ENCODE assay signal across 8 cellular contexts in genomic region chr4:83334425-83335241, GRCh38. TPM values are rescaled to one million over a fixed set of nuclear protein-coding genes. Genes with fewer than 3 reads are reported as not detected.
A peak's percentile ranks its signal among the peaks of the same experiment; 100 is the strongest.
DNase-seq lines count a peak whose midpoint lies in the region; ATAC-seq and TF ChIP-seq lines count a peak whose summit lies in the region.

TSS of gene HPSE (minus strand) at chr4:83334848. CDS start at chr4:83334782, 66 bp downstream.

- ATAC-seq in GM19035 (IDR thresholded peaks at IDR 0.05; ENCODE audit: unreplicated experiment) (peak; percentile 90), HG03354 (IDR thresholded peaks at IDR 0.05; ENCODE audit: poor library complexity, severe bottlenecking, unreplicated experiment) (peak; percentile 91)

- H3K27ac ChIP-seq in AG04450 (ENCODE audit: low read depth, low read length) (no peak within 1 kb of the TSS), mesenchymal stem cell (ENCODE audit: low read length, poor library complexity, severe bottlenecking) (no peak within 1 kb of the TSS)

- H3K36me3 ChIP-seq in mesenchymal stem cell (ENCODE audit: control insufficient read depth in 1 of 2, insufficient read depth in 2 of 2, low read depth in 1 of 2, low read length in 2 of 2): no peaks in the 10 kb centered on the region

- peak within 1 kb of the TSS; percentile 21 for H4K8ac ChIP-seq in mesenchymal stem cell (ENCODE audit: low read length)

- DNase-seq in AG04450 (ENCODE audit: low read depth, low spot score): no peak
- peak; percentile 91 for DNase-seq in NCI-H510A (lab: John Stamatoyannopoulos, UW)
- peak; percentile 57 to 61 for DNase-seq in activated CD4-positive, alpha-beta T cell treated with anti-CD3 and anti-CD28 coated beads, Interleukin-2, amount 50 U/mL, for 4 hours
- peak; percentile 58 for DNase-seq in effector CD4-positive, alpha-beta T cell
- DNase-seq in mesenchymal stem cell: peak; percentile 56
- DNase-seq in stimulated activated CD8-positive, alpha-beta memory T cell treated with anti-CD3 and anti-CD28 coated beads, Interleukin-15, amount 100 ng/mL, for 1 hour (ENCODE audit: low read depth): peak; percentile 44

- WGBS in mesenchymal stem cell: under 1% methylated on average over 61 of the region's 63 CpGs

- POLR2A ChIA-PET in AG04450 (lab: Yijun Ruan, JAX): no interaction called here

- no peak for TF ChIP-seq CTCF in AG04450 (IDR thresholded peaks at IDR 0.05; ENCODE audit: low read depth, low read length)

- H3K18ac ChIP-seq in mesenchymal stem cell (ENCODE audit: low read depth in 1 of 2, low read length in 2 of 2): peak within 1 kb of the TSS in 1 of 2 experiments; percentile 28

- H3K23ac ChIP-seq in mesenchymal stem cell (ENCODE audit: low read length in 2 of 2): no peak within 1 kb of the TSS

- peak within 1 kb of the TSS; percentile 48 for H3K9ac ChIP-seq in mesenchymal stem cell (ENCODE audit: low read length)

- peak within 1 kb of the TSS; percentile 60 for H2AFZ ChIP-seq in mesenchymal stem cell (ENCODE audit: low read depth, low read length)

- peak within 1 kb of the TSS in 1 of 2 experiments; percentile 15 for H2BK12ac ChIP-seq in mesenchymal stem cell (ENCODE audit: low read length in 2 of 2)

- no peak within 1 kb of the TSS for H2AK5ac ChIP-seq in mesenchymal stem cell (ENCODE audit: low read length, severe bottlenecking)

- H2BK5ac ChIP-seq in mesenchymal stem cell (ENCODE audit: low read depth, low read length, poor library complexity, severe bottlenecking): no peak within 1 kb of the TSS

- peak within 1 kb of the TSS; percentile 57 for H3K4me3 ChIP-seq in AG04450 (ENCODE audit: low read depth, low read length)
- peak within 1 kb of the TSS; percentile 59 to 81 for H3K4me3 ChIP-seq in mesenchymal stem cell (ENCODE audit: insufficient read depth in 1 of 2, low read depth in 1 of 2, low read length in 2 of 2)

- no peak within 1 kb of the TSS for H2BK120ac ChIP-seq in mesenchymal stem cell (ENCODE audit: low read depth, low read length)

- H2BK15ac ChIP-seq in mesenchymal stem cell (ENCODE audit: low read depth, poor library complexity, severe bottlenecking): no peak within 1 kb of the TSS

- H3K4me1 ChIP-seq in mesenchymal stem cell (ENCODE audit: control insufficient read depth, insufficient read depth, low read depth, low read length): peaks cover 9% of the 10 kb centered on the region

- H3K9me3 ChIP-seq in AG04450 (ENCODE audit: control insufficient read depth, insufficient read depth, low read length) (peaks cover 4% of the 10 kb centered on the region; the same call in 1 of the 2 replicates), mesenchymal stem cell (ENCODE audit: control insufficient read depth, low read length) (no peaks in the 10 kb centered on the region)

- no peak within 1 kb of the TSS for H4K91ac ChIP-seq in mesenchymal stem cell (ENCODE audit: low read length)

- H3K14ac ChIP-seq in mesenchymal stem cell (ENCODE audit: low read length in 2 of 2): peak within 1 kb of the TSS in 1 of 2 experiments; percentile 96

- H3K4me2 ChIP-seq in mesenchymal stem cell (ENCODE audit: low read length, poor library complexity, severe bottlenecking): peak within 1 kb of the TSS; percentile 69

- CTCF ChIA-PET in AG04450 (lab: Charles Lee): no interaction called here

- H3K79me1 ChIP-seq in mesenchymal stem cell (replicated peaks; ENCODE audit: low read length, poor library complexity, severe bottlenecking): no peaks in the 10 kb centered on the region

- H3K27me3 ChIP-seq in AG04450 (ENCODE audit: control insufficient read depth, insufficient read depth, low read length) (peaks cover 36% of the 10 kb centered on the region), mesenchymal stem cell (ENCODE audit: control insufficient read depth in 1 of 2, insufficient read depth in 1 of 2, low read length in 2 of 2) (peaks cover 9 to 13% of the 10 kb centered on the region in 2 experiments)

- no peak within 1 kb of the TSS for H3K4ac ChIP-seq in mesenchymal stem cell (ENCODE audit: low read depth in 1 of 2, low read length in 2 of 2)

RNA-seq across cellular contexts. Expression of gene HPSE, which starts in this region (rescaled TPM):
- 0.32 and 0.37 TPM in 2 replicates for polyA plus RNA-seq in AG04450 (2011; rRNA removed)
- polyA minus RNA-seq in AG04450 (2011; rRNA and poly(A)+ RNA removed): 0.17 and 0.28 TPM in 2 replicates
- polyA plus RNA-seq in mesenchymal stem cell (2013, experiment 1 of 2): 0.39 TPM
- polyA plus RNA-seq in mesenchymal stem cell (2013, experiment 2 of 2): 0.42 TPM
